14 cellular contexts compared by ENCODE assay signal in the genomic region with DNA sequence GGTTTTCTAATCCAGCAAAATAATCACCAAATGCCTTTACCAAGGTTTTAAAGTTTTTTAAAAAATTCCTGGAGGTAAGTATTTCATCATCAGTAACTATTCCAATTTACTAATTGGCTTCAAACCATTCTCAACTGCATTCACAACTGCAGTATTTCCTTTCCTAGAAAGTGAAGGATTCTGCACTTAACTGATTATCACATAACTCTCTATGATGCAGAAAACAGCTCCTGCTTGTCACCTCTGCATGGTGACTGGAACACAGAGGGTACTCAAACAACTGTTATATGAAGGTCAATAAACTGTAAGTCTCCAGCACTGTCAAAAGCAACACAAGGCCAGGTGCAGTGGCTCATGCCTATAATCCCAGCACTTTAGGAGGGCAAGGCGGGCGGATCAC. TPM values are rescaled to one million over a fixed set of nuclear protein-coding genes. Genes with fewer than 3 reads are reported as not detected.
DNase-seq lines count a peak whose midpoint lies in the region; ATAC-seq and TF ChIP-seq lines count a peak whose summit lies in the region.
"Had no signal": no experiment of that assay in that cellular context is flagged by ENCODE, and none has a peak within 500 bp of the region (broad histone marks: within the 10 kb centered on the region; RNA-seq: fewer than 3 reads in every experiment).

No MANE protein-coding gene starts in this region.

- no peaks in the 10 kb centered on the region for H3K9me3 Mint-ChIP-seq in activated naive CD4-positive, alpha-beta T cell treated with anti-CD3 and anti-CD28 coated beads, Interleukin-2, amount 10 ng/mL, durations not matched to agents 7 days and 5 days
- no peaks in the 10 kb centered on the region for H3K9me3 Mint-ChIP-seq in activated T-helper 2 cell treated with anti-CD3 and anti-CD28 coated beads, Interferon-gamma antibody, Interleukin-2, Interleukin-4, amounts not matched to agents 10 μg/mL and 5 μg/mL and 100 μg/mL, durations not matched to agents 14 hours and 24 hours and 36 hours

- no peak overlapping the region for H2BK15ac ChIP-seq in IMR-90 (ENCODE audit: low read depth, low read length)

- CTCF ChIA-PET in activated naive CD4-positive, alpha-beta T cell treated with anti-CD3 and anti-CD28 coated beads, Interleukin-2, amount 10 ng/mL, durations not matched to agents 7 days and 5 days (lab: Charles Lee), result no interaction called here
- CTCF ChIA-PET in IMR-90 (lab: Yijun Ruan, JAX), result interaction anchor here (0.7 kb wide), 1 partner anchor 624 kb away, joined by 9 read pairs; no protein-coding TSS in a partner anchor

- H3K9me1 ChIP-seq in IMR-90 (ENCODE audit: insufficient read depth, low read length), result peaks cover 14% of the 10 kb centered on the region

- H3K27ac ChIP-seq in IMR-90 (ENCODE audit: insufficient read depth, low read length), result no peak overlapping the region
- peak overlapping the region; percentile 96 for H3K27ac ChIP-seq in neutrophil
- no peak overlapping the region for H3K27ac ChIP-seq in trophoblast cell (ENCODE audit: low read depth, low read length)

- peaks cover 7% of the 10 kb centered on the region for H3K79me2 ChIP-seq in trophoblast cell (ENCODE audit: control insufficient read depth, insufficient read depth, low read length, poor library complexity)

- no peak overlapping the region for H4K12ac ChIP-seq in trophoblast cell (ENCODE audit: low read depth, low read length)

- H2AK5ac ChIP-seq in IMR-90 (ENCODE audit: low read depth, low read length), result no peak overlapping the region
- no peak overlapping the region for H2AK5ac ChIP-seq in trophoblast cell (ENCODE audit: low read length)

- TF ChIP-seq CTCF in IMR-90 (conservative IDR thresholded peaks at IDR 0.05; ENCODE audit: low read depth, low read length) (no peak), neutrophil (IDR thresholded peaks at IDR 0.05) (no peak)

- dilution Hi-C loops in IMR-90 (cut with HindIII; ENCODE audit: low sequenced_read_pairs, unreplicated experiment), result no loop called here

- peaks cover 63% of the 10 kb centered on the region for H4K20me1 ChIP-seq in IMR-90 (ENCODE audit: insufficient read depth, low read length)

- intact Hi-C loops in IMR-90 (cut with micrococcal nuclease), result no loop called here
- intact Hi-C loops in activated T-helper 2 cell treated with anti-CD3 and anti-CD28 coated beads, Interferon-gamma antibody, Interleukin-2, Interleukin-4, amounts not matched to agents 10 μg/mL and 5 μg/mL and 100 μg/mL, durations not matched to agents 14 hours and 24 hours and 36 hours (cut with micrococcal nuclease), result loop anchor here (5.0 kb wide), 3 partner anchors 81 to 364 kb away; a partner anchor contains a TSS

- no peak for TF ChIP-seq RAD21 in IMR-90 (IDR thresholded peaks at IDR 0.05; ENCODE audit: low read length)

- H3K18ac ChIP-seq in IMR-90 (ENCODE audit: low read depth, low read length) (no peak overlapping the region), trophoblast cell (ENCODE audit: low read length) (no peak overlapping the region)

- no peak overlapping the region for H2BK12ac ChIP-seq in trophoblast cell (ENCODE audit: low read length)

- H3K4me2 ChIP-seq in IMR-90 (ENCODE audit: low read depth, low read length) (no peak overlapping the region), trophoblast cell (ENCODE audit: low read length) (no peak overlapping the region)

- DNase-seq in activated naive CD4-positive, alpha-beta T cell treated with anti-CD3 and anti-CD28 coated beads, Interleukin-2, amount 10 ng/mL, durations not matched to agents 7 days and 5 days, result no peak
- DNase-seq in activated naive CD4-positive, alpha-beta T cell treated with Interleukin-2 at 50 U/mL for 16 hours, result no peak
- DNase-seq in IMR-90, result no peak
- DNase-seq in activated T-helper 2 cell treated with anti-CD3 and anti-CD28 coated beads, Interferon-gamma antibody, Interleukin-2, Interleukin-4, amounts not matched to agents 10 μg/mL and 5 μg/mL and 100 μg/mL, durations not matched to agents 14 hours and 24 hours and 36 hours (ENCODE audit: low spot score), result no peak
- DNase-seq in trophoblast cell, result no peak
- DNase-seq in 8988T, result no peak
- no peak for DNase-seq in GDM1 (lab: John Stamatoyannopoulos, UW)
- DNase-seq: cerebellar nuclear complex; Karpas-422; left colon; NCI-H146; NCI-H2227 treated with DMSO at 0.1 percent for 48 hours; stimulated activated CD4-positive, alpha-beta T cell treated with anti-CD3 and anti-CD28 coated beads, Interleukin-15, amount 100 ng/mL, for 24 hours had no signal

- no CpG with 5 or more reads among the region's 2 CpGs for WGBS in IMR-90 (ENCODE audit: extremely low coverage in 2 of 2, insufficient read length in 1 of 2), 2 experiments
- WGBS in trophoblast cell (ENCODE audit: extremely low coverage, insufficient coverage, insufficient read length), result no CpG with 5 or more reads among the region's 2 CpGs

- H3K27me3 ChIP-seq in IMR-90 (ENCODE audit: control insufficient read depth, insufficient read depth, low read length) (no peaks in the 10 kb centered on the region), neutrophil (no peaks in the 10 kb centered on the region), trophoblast cell (ENCODE audit: insufficient read depth, low read length) (no peaks in the 10 kb centered on the region)

- 0 out of 2 replicates have a peak overlapping the region, but pooled peaks have one; percentile 12 for H3K14ac ChIP-seq in IMR-90 (replicated peaks; ENCODE audit: low read depth, low read length)
- no peak overlapping the region for H3K14ac ChIP-seq in trophoblast cell (ENCODE audit: low read length)

- H3K4me3 Mint-ChIP-seq in activated naive CD4-positive, alpha-beta T cell treated with anti-CD3 and anti-CD28 coated beads, Interleukin-2, amount 10 ng/mL, durations not matched to agents 7 days and 5 days, result no peak overlapping the region
- H3K4me3 Mint-ChIP-seq in activated T-helper 2 cell treated with anti-CD3 and anti-CD28 coated beads, Interferon-gamma antibody, Interleukin-2, Interleukin-4, amounts not matched to agents 10 μg/mL and 5 μg/mL and 100 μg/mL, durations not matched to agents 14 hours and 24 hours and 36 hours (ENCODE audit: low read depth), result no peak overlapping the region

- no peak overlapping the region for H3K23ac ChIP-seq in IMR-90 (ENCODE audit: low read depth, low read length)
- H3K23ac ChIP-seq in trophoblast cell (ENCODE audit: low read length), result no peak overlapping the region

- H3K4ac ChIP-seq in IMR-90 (ENCODE audit: low read depth, low read length) (no peak overlapping the region), trophoblast cell (ENCODE audit: low read depth, low read length) (no peak overlapping the region)

- H3K27ac Mint-ChIP-seq in activated naive CD4-positive, alpha-beta T cell treated with anti-CD3 and anti-CD28 coated beads, Interleukin-2, amount 10 ng/mL, durations not matched to agents 7 days and 5 days, result peak overlapping the region; percentile 73
- H3K27ac Mint-ChIP-seq in activated T-helper 2 cell treated with anti-CD3 and anti-CD28 coated beads, Interferon-gamma antibody, Interleukin-2, Interleukin-4, amounts not matched to agents 10 μg/mL and 5 μg/mL and 100 μg/mL, durations not matched to agents 14 hours and 24 hours and 36 hours, result peak overlapping the region; percentile 47

- no peak for TF ChIP-seq POLR2A in IMR-90 (IDR thresholded peaks at IDR 0.05; ENCODE audit: low read depth, low read length)

- H3K4me3 ChIP-seq in IMR-90 (ENCODE audit: insufficient read depth, low read depth, low read length), result no peak overlapping the region
- H3K4me3 ChIP-seq in neutrophil (ENCODE audit: low read depth in 1 of 2, low read length in 1 of 2), result peak overlapping the region; percentile 42 to 55
- no peak overlapping the region for H3K4me3 ChIP-seq in trophoblast cell (ENCODE audit: low read depth, low read length)

- no peaks in the 10 kb centered on the region for H3K36me3 Mint-ChIP-seq in activated naive CD4-positive, alpha-beta T cell treated with anti-CD3 and anti-CD28 coated beads, Interleukin-2, amount 10 ng/mL, durations not matched to agents 7 days and 5 days
- H3K36me3 Mint-ChIP-seq in activated T-helper 2 cell treated with anti-CD3 and anti-CD28 coated beads, Interferon-gamma antibody, Interleukin-2, Interleukin-4, amounts not matched to agents 10 μg/mL and 5 μg/mL and 100 μg/mL, durations not matched to agents 14 hours and 24 hours and 36 hours (ENCODE audit: low read depth), result no peaks in the 10 kb centered on the region

- no TSS peak for BruUV-seq in IMR-90 (replicated peaks; lab: Mats Ljungman, UMichigan)

- peaks cover 55% of the 10 kb centered on the region for H3K4me1 Mint-ChIP-seq in activated naive CD4-positive, alpha-beta T cell treated with anti-CD3 and anti-CD28 coated beads, Interleukin-2, amount 10 ng/mL, durations not matched to agents 7 days and 5 days
- H3K4me1 Mint-ChIP-seq in activated T-helper 2 cell treated with anti-CD3 and anti-CD28 coated beads, Interferon-gamma antibody, Interleukin-2, Interleukin-4, amounts not matched to agents 10 μg/mL and 5 μg/mL and 100 μg/mL, durations not matched to agents 14 hours and 24 hours and 36 hours (ENCODE audit: low read depth), result peaks cover 39% of the 10 kb centered on the region

- H4K8ac ChIP-seq in IMR-90 (ENCODE audit: low read depth in 2 of 2, low read length in 2 of 2) (no peak overlapping the region), trophoblast cell (ENCODE audit: low read depth, low read length) (no peak overlapping the region)

- no peaks in the 10 kb centered on the region for H3K36me3 ChIP-seq in IMR-90 (ENCODE audit: control insufficient read depth, insufficient read depth, low read length)
- no peaks in the 10 kb centered on the region for H3K36me3 ChIP-seq in neutrophil
- no peaks in the 10 kb centered on the region for H3K36me3 ChIP-seq in trophoblast cell (ENCODE audit: control insufficient read depth in 1 of 2, insufficient read depth in 2 of 2, low read length in 2 of 2)

- ATAC-seq in IMR-90 (ENCODE audit: low read depth), result no peak
- ATAC-seq: left colon had no signal

- H3K4me1 ChIP-seq in IMR-90 (ENCODE audit: control insufficient read depth, insufficient read depth, low read length) (0 out of 2 replicates have a peak, but pooled peaks cover 2% of the 10 kb centered on the region), neutrophil (ENCODE audit: control insufficient read depth in 1 of 2, insufficient read depth in 1 of 2, low read depth in 1 of 2, low read length in 1 of 2) (peaks cover 60 to 76% of the 10 kb centered on the region in 2 experiments), trophoblast cell (ENCODE audit: control insufficient read depth in 1 of 2, insufficient read depth in 2 of 2, low read length in 2 of 2) (peaks cover 0 to 2% of the 10 kb centered on the region in 2 experiments)

- POLR2A ChIA-PET in IMR-90 (lab: Charles Lee; ENCODE audit: unreplicated experiment), result interaction anchor here (0.6 kb wide), 2 partner anchors 107 to 361 kb away, joined by 4 to 11 read pairs; no protein-coding TSS in a partner anchor

- H2BK5ac ChIP-seq in IMR-90 (ENCODE audit: low read depth, low read length, poor library complexity, severe bottlenecking) (no peak overlapping the region), trophoblast cell (ENCODE audit: low read depth, low read length, poor library complexity) (no peak overlapping the region)

- H3K9me3 ChIP-seq in IMR-90 (ENCODE audit: control insufficient read depth, insufficient read depth, low read length), result no peaks in the 10 kb centered on the region
- H3K9me3 ChIP-seq in neutrophil, result no peaks in the 10 kb centered on the region
- no peaks in the 10 kb centered on the region for H3K9me3 ChIP-seq in trophoblast cell (ENCODE audit: insufficient read depth, low read depth, low read length)

- H3K79me1 ChIP-seq in IMR-90 (ENCODE audit: low read depth in 1 of 2, low read length in 2 of 2), result peaks cover 43 to 78% of the 10 kb centered on the region in 2 experiments
- H3K79me1 ChIP-seq in trophoblast cell (ENCODE audit: low read length), result no peaks in the 10 kb centered on the region

- in situ Hi-C loops in IMR-90 (cut with MboI; ENCODE audit: low sequenced_read_pairs), result loop anchor here (25.0 kb wide), 1 partner anchor 209 kb away; no protein-coding TSS in a partner anchor

- H3K9ac ChIP-seq in IMR-90 (ENCODE audit: low read depth, low read length) (no peak overlapping the region), trophoblast cell (ENCODE audit: low read length) (no peak overlapping the region)

- no peak overlapping the region for H2BK120ac ChIP-seq in IMR-90 (ENCODE audit: low read depth, low read length)
- no peak overlapping the region for H2BK120ac ChIP-seq in trophoblast cell (ENCODE audit: insufficient read depth, low read length, poor library complexity)

- no peak overlapping the region for H4K91ac ChIP-seq in IMR-90 (ENCODE audit: insufficient read depth, low read depth, low read length)
- H4K91ac ChIP-seq in trophoblast cell (ENCODE audit: low read depth, low read length), result no peak overlapping the region

- no peak overlapping the region for H3K56ac ChIP-seq in IMR-90 (ENCODE audit: extremely low read depth, insufficient read depth, low read length)

- no peak overlapping the region for H2BK20ac ChIP-seq in IMR-90 (ENCODE audit: low read depth, low read length)

- H4K5ac ChIP-seq in IMR-90 (ENCODE audit: low read depth, low read length), result no peak overlapping the region

- H3K27me3 Mint-ChIP-seq in activated naive CD4-positive, alpha-beta T cell treated with anti-CD3 and anti-CD28 coated beads, Interleukin-2, amount 10 ng/mL, durations not matched to agents 7 days and 5 days, result no peaks in the 10 kb centered on the region
- H3K27me3 Mint-ChIP-seq in activated T-helper 2 cell treated with anti-CD3 and anti-CD28 coated beads, Interferon-gamma antibody, Interleukin-2, Interleukin-4, amounts not matched to agents 10 μg/mL and 5 μg/mL and 100 μg/mL, durations not matched to agents 14 hours and 24 hours and 36 hours (ENCODE audit: low read depth), result no peaks in the 10 kb centered on the region

- H2AK9ac ChIP-seq in IMR-90 (replicated peaks; ENCODE audit: low read depth, low read length, poor library complexity), result no peak overlapping the region

- H2AFZ ChIP-seq in IMR-90 (replicated peaks; ENCODE audit: low read length, poor library complexity), result no peak overlapping the region
- H2AFZ ChIP-seq in trophoblast cell (ENCODE audit: insufficient read depth, low read length, poor library complexity), result no peak overlapping the region

RNA-seq across cellular contexts. Expression of a gene that starts 42.6 kb away (rescaled TPM):
- total RNA-seq in IMR-90 (2012; rRNA removed), result 33.0 and 34.7 TPM in 2 replicates
- 9.2 and 13.2 TPM in 2 replicates for polyA plus RNA-seq in IMR-90 (2012; rRNA removed)
- polyA plus RNA-seq in IMR-90 (2012; cell fraction: cytosol; rRNA removed), result 3.0 and 5.2 TPM in 2 replicates
- polyA plus RNA-seq in IMR-90 (2012; cell fraction: nucleus; rRNA removed; ENCODE audit: low replicate concordance), result 2.9 and 15.3 TPM in 2 replicates
- total RNA-seq in activated T-helper 2 cell treated with anti-CD3 and anti-CD28 coated beads, Interferon-gamma antibody, Interleukin-2, Interleukin-4, amounts not matched to agents 10 μg/mL and 5 μg/mL and 100 μg/mL, durations not matched to agents 14 hours and 24 hours and 36 hours, result 50.9 and 54.7 TPM in 2 replicates
- polyA plus RNA-seq in trophoblast cell (2013), result 22.5 and 24.3 TPM in 2 replicates

Comparison
In these comparisons a context has a peak if more than half of its experiments do, and no peak if none do; other contexts are left out.
1. H3K4me3 ChIP-seq: peak in neutrophil (2 of 2); none in IMR-90 (single experiment) and trophoblast cell (single experiment).